26 cellular contexts compared by ENCODE assay signal in genomic region chr11:58597749-58598148, GRCh38. TPM values are rescaled to one million over a fixed set of nuclear protein-coding genes. Genes with fewer than 3 reads are reported as not detected.
A peak's percentile ranks its signal among the peaks of the same experiment; 100 is the strongest.
DNase-seq lines count a peak whose midpoint lies in the region; ATAC-seq and TF ChIP-seq lines count a peak whose summit lies in the region.
"Had no signal": no experiment of that assay in that cellular context is flagged by ENCODE, and none has a peak within 500 bp of the region (broad histone marks: within the 10 kb centered on the region; RNA-seq: fewer than 3 reads in every experiment).

No MANE protein-coding gene starts in this region.

- no peaks in the 10 kb centered on the region for H3K27me3 ChIP-seq in CD4-positive, alpha-beta T cell (ENCODE audit: control insufficient read depth, insufficient read depth, low read length)
- H3K27me3 ChIP-seq in uterus, result no peaks in the 10 kb centered on the region
- H3K27me3 ChIP-seq: ascending aorta, cardiac muscle cell, SJCRH30 had no signal

- no peaks in the 10 kb centered on the region for H3K9me3 Mint-ChIP-seq in activated CD4-positive, alpha-beta T cell treated with anti-CD3 and anti-CD28 coated beads for 36 hours (ENCODE audit: low read depth)
- H3K9me3 Mint-ChIP-seq in CD4-positive, alpha-beta T cell, result no peaks in the 10 kb centered on the region
- H3K9me3 Mint-ChIP-seq in activated T-helper 17 cell treated with anti-CD3 and anti-CD28 coated beads, Interleukin-2, amount 50 U/mL, for 72 hours, result no peaks in the 10 kb centered on the region
- no peaks in the 10 kb centered on the region for H3K9me3 Mint-ChIP-seq in naive thymus-derived CD8-positive, alpha-beta T cell
- H3K9me3 Mint-ChIP-seq: CD4-positive, alpha-beta memory T cell; naive B cell had no signal

- CTCF ChIA-PET in activated CD4-positive, alpha-beta T cell treated with anti-CD3 and anti-CD28 coated beads for 36 hours (lab: Charles Lee), result interaction anchor here (0.6 to 1.7 kb wide), 9 partner anchors 13 to 835 kb away, joined by 3 to 20 read pairs (median 4); partner anchors contain the start of gene ZFP91
- CTCF ChIA-PET in CD4-positive, alpha-beta T cell (lab: Charles Lee), result interaction anchor here (1.1 to 1.6 kb wide), 2 partner anchors 30 to 73 kb away, joined by 3 to 4 read pairs; no protein-coding TSS in a partner anchor

- no peaks in the 10 kb centered on the region for H3K9me3 ChIP-seq in CD4-positive, alpha-beta T cell (ENCODE audit: control insufficient read depth, low read length)
- no peaks in the 10 kb centered on the region for H3K9me3 ChIP-seq in uterus
- H3K9me3 ChIP-seq: ascending aorta, SJCRH30 had no signal

- H3K27me3 Mint-ChIP-seq in activated CD4-positive, alpha-beta T cell treated with anti-CD3 and anti-CD28 coated beads for 36 hours, result no peaks in the 10 kb centered on the region
- no peaks in the 10 kb centered on the region for H3K27me3 Mint-ChIP-seq in CD4-positive, alpha-beta T cell
- no peaks in the 10 kb centered on the region for H3K27me3 Mint-ChIP-seq in activated T-helper 17 cell treated with anti-CD3 and anti-CD28 coated beads, Interleukin-2, amount 50 U/mL, for 72 hours
- H3K27me3 Mint-ChIP-seq in naive thymus-derived CD8-positive, alpha-beta T cell, result no peaks in the 10 kb centered on the region
- H3K27me3 Mint-ChIP-seq: CD4-positive, alpha-beta memory T cell; naive B cell had no signal

- DNase-seq in activated CD4-positive, alpha-beta T cell treated with anti-CD3 and anti-CD28 coated beads for 36 hours, result no peak
- DNase-seq in activated CD4-positive, alpha-beta T cell treated with anti-CD3 and anti-CD28 coated beads, Interleukin-2, amount 50 U/mL, for 48 hours, result no peak
- DNase-seq in CD4-positive, alpha-beta T cell, result no peak
- no peak for DNase-seq in naive thymus-derived CD8-positive, alpha-beta T cell
- no peak for DNase-seq in glomerular visceral epithelial cell (ENCODE audit: extremely low spot score)
- no peak for DNase-seq in COLO668 (lab: John Stamatoyannopoulos, UW; ENCODE audit: unreplicated experiment)
- DNase-seq in uterus, result no peak
- DNase-seq: activated CD4-positive, CD25-positive, alpha-beta regulatory T cell treated with anti-CD3 and anti-CD28 coated beads, Interleukin-2, amount 50 U/mL, for 72 hours; activated gamma-delta T cell; CD4-positive, alpha-beta memory T cell; DMS 273 treated with DMSO at 0.1 percent for 48 hours; effector memory CD4-positive, alpha-beta T cell; EL; H7; MM.1S; naive B cell; NCI-H2029 treated with DMSO at 0.1 percent for 48 hours; NCI-H2227 treated with DMSO at 0.1 percent for 48 hours; NCI-H69; SJCRH30; trophoblast cell had no signal

- H3K4me3 ChIP-seq in uterus, result no peak overlapping the region
- H3K4me3 ChIP-seq: ascending aorta, cardiac muscle cell, coronary artery, SJCRH30 had no signal

- intact Hi-C loops in activated CD4-positive, alpha-beta T cell treated with anti-CD3 and anti-CD28 coated beads for 36 hours (cut with DNase I, micrococcal nuclease), result loop anchor here (1.0 to 2.0 kb wide), 3 partner anchors 17 to 25 kb away; partner anchors contain the start of gene CNTF (in 1 of the 2)
- intact Hi-C loops in CD4-positive, alpha-beta T cell (cut with DNase I, micrococcal nuclease), result no loop called here
- intact Hi-C loops in uterus (cut with DNase I; ENCODE audit: low total_unique reads), result no loop called here

- peaks cover 58% of the 10 kb centered on the region for H3K36me3 Mint-ChIP-seq in activated CD4-positive, alpha-beta T cell treated with anti-CD3 and anti-CD28 coated beads for 36 hours (ENCODE audit: low read depth)
- peaks cover 47% of the 10 kb centered on the region for H3K36me3 Mint-ChIP-seq in CD4-positive, alpha-beta T cell (ENCODE audit: low read depth)
- H3K36me3 Mint-ChIP-seq in activated T-helper 17 cell treated with anti-CD3 and anti-CD28 coated beads, Interleukin-2, amount 50 U/mL, for 72 hours (ENCODE audit: low read depth), result peaks cover 93% of the 10 kb centered on the region
- peaks cover 2 to 35% (median 12%) of the 10 kb centered on the region in 3 donors for H3K36me3 Mint-ChIP-seq in naive thymus-derived CD8-positive, alpha-beta T cell

- POLR2A ChIA-PET in activated CD4-positive, alpha-beta T cell treated with anti-CD3 and anti-CD28 coated beads for 36 hours (lab: Charles Lee), result interaction anchor here (0.6 to 2.1 kb wide), 4 partner anchors 21 to 849 kb away, joined by 3 to 23 read pairs (median 9); partner anchors contain the start of gene LPXN
- POLR2A ChIA-PET in CD4-positive, alpha-beta T cell (lab: Charles Lee), result interaction anchor here (1.6 kb wide), 1 partner anchor 19 kb away, joined by 7 read pairs; the partner anchor contains the start of gene ZFP91
- POLR2A ChIA-PET in naive thymus-derived CD8-positive, alpha-beta T cell (lab: Charles Lee), result interaction anchor here (0.8 to 1.1 kb wide), 3 partner anchors 9 to 53 kb away, joined by 3 to 4 read pairs (median 3); no protein-coding TSS in a partner anchor

- H3K27ac ChIP-seq in CD4-positive, alpha-beta T cell (ENCODE audit: low read depth, low read length), result no peak overlapping the region
- H3K27ac ChIP-seq in uterus, result no peak overlapping the region
- H3K27ac ChIP-seq: ascending aorta, cardiac muscle cell, coronary artery, KMS-11, SJCRH30 had no signal

- H3K4me1 ChIP-seq in uterus, result no peaks in the 10 kb centered on the region
- H3K4me1 ChIP-seq: ascending aorta, SJCRH30 had no signal

- TF ChIP-seq POLR2A in uterus (IDR thresholded peaks at IDR 0.05), result no peak

- H3K4me1 Mint-ChIP-seq in activated CD4-positive, alpha-beta T cell treated with anti-CD3 and anti-CD28 coated beads for 36 hours, result peaks cover 92% of the 10 kb centered on the region
- H3K4me1 Mint-ChIP-seq in CD4-positive, alpha-beta T cell (ENCODE audit: low read depth), result peaks cover 95% of the 10 kb centered on the region
- H3K4me1 Mint-ChIP-seq in activated T-helper 17 cell treated with anti-CD3 and anti-CD28 coated beads, Interleukin-2, amount 50 U/mL, for 72 hours, result peaks cover 67% of the 10 kb centered on the region
- peaks cover 45 to 91% (median 88%) of the 10 kb centered on the region in 4 donors for H3K4me1 Mint-ChIP-seq in naive thymus-derived CD8-positive, alpha-beta T cell

- H3K36me3 ChIP-seq in uterus, result no peaks in the 10 kb centered on the region
- H3K36me3 ChIP-seq: ascending aorta, cardiac muscle cell had no signal

- TF ChIP-seq CTCF in CD4-positive, alpha-beta T cell (IDR thresholded peaks at IDR 0.05), result no peak
- TF ChIP-seq CTCF in uterus (IDR thresholded peaks at IDR 0.05), result no peak

- peak overlapping the region; percentile 55 for H3K27ac Mint-ChIP-seq in activated CD4-positive, alpha-beta T cell treated with anti-CD3 and anti-CD28 coated beads for 36 hours
- H3K27ac Mint-ChIP-seq in CD4-positive, alpha-beta T cell, result peak overlapping the region; percentile 78
- peak overlapping the region; percentile 61 for H3K27ac Mint-ChIP-seq in activated T-helper 17 cell treated with anti-CD3 and anti-CD28 coated beads, Interleukin-2, amount 50 U/mL, for 72 hours
- peak overlapping the region in 9 of 10 donors; percentile 2 to 86 (median 67) for H3K27ac Mint-ChIP-seq in naive thymus-derived CD8-positive, alpha-beta T cell

- no peak overlapping the region for H3K4me3 Mint-ChIP-seq in activated CD4-positive, alpha-beta T cell treated with anti-CD3 and anti-CD28 coated beads for 36 hours
- peak overlapping the region; percentile 35 for H3K4me3 Mint-ChIP-seq in CD4-positive, alpha-beta T cell
- H3K4me3 Mint-ChIP-seq in activated T-helper 17 cell treated with anti-CD3 and anti-CD28 coated beads, Interleukin-2, amount 50 U/mL, for 72 hours, result peak overlapping the region; percentile 57
- peak overlapping the region; percentile 15 to 71 (median 46) for H3K4me3 Mint-ChIP-seq in naive thymus-derived CD8-positive, alpha-beta T cell
- H3K4me3 Mint-ChIP-seq: naive B cell had no signal

- ATAC-seq in activated CD4-positive, alpha-beta T cell treated with anti-CD3 and anti-CD28 coated beads for 36 hours, result peak; percentile 93
- no peak for ATAC-seq in CD4-positive, alpha-beta T cell (ENCODE audit: poor library complexity)
- peak; percentile 96 for ATAC-seq in activated T-helper 17 cell treated with anti-CD3 and anti-CD28 coated beads, Interleukin-2, amount 50 U/mL, for 72 hours (replicated peaks)
- peak; percentile 5 to 11 for ATAC-seq in naive thymus-derived CD8-positive, alpha-beta T cell

RNA-seq across cellular contexts. Expression of gene ZFP91, which starts 18.9 kb away (rescaled TPM):
- 10 to 100 TPM; 35.7 to 44.0 TPM for total RNA-seq in activated CD4-positive, alpha-beta T cell treated with anti-CD3 and anti-CD28 coated beads for 36 hours
- 10 to 100 TPM; 46.5 to 46.7 TPM for total RNA-seq in CD4-positive, alpha-beta T cell
- total RNA-seq in activated T-helper 17 cell treated with anti-CD3 and anti-CD28 coated beads, Interleukin-2, amount 50 U/mL, for 72 hours, result 10 to 100 TPM; 45.7 to 47.4 TPM
- total RNA-seq in naive thymus-derived CD8-positive, alpha-beta T cell, result 10 to 100 TPM; 46.1 to 49.6 TPM
- 1 to 10 TPM; 4.8 to 9.4 (median 7.1) TPM for polyA plus RNA-seq in naive thymus-derived CD8-positive, alpha-beta T cell
- 10 to 100 TPM; 19.2 to 57.7 (median 48.9) TPM for total RNA-seq in uterus

RNA-seq across cellular contexts. Expression of gene LPXN, which starts 22.1 kb away (rescaled TPM):
- total RNA-seq in activated CD4-positive, alpha-beta T cell treated with anti-CD3 and anti-CD28 coated beads for 36 hours, result 100 to 1,000 TPM; 110 to 163 TPM
- total RNA-seq in CD4-positive, alpha-beta T cell, result 10 to 100 TPM; 35.5 to 36.3 TPM
- 100 to 1,000 TPM; 234 to 320 TPM for total RNA-seq in activated T-helper 17 cell treated with anti-CD3 and anti-CD28 coated beads, Interleukin-2, amount 50 U/mL, for 72 hours
- 100 to 1,000 TPM; 200 TPM for total RNA-seq in naive thymus-derived CD8-positive, alpha-beta T cell
- 100 to 1,000 TPM; 208 to 261 (median 220) TPM for polyA plus RNA-seq in naive thymus-derived CD8-positive, alpha-beta T cell
- 10 to 100 TPM in 2 of 4 donors, 1 to 10 TPM in 1, under 1 TPM in 1; 0.59 to 11.1 (median 8.8) TPM for total RNA-seq in uterus

RNA-seq across cellular contexts. Expression of gene CNTF, which starts 24.7 kb away (rescaled TPM):
- 1 to 10 TPM; 1.6 to 3.4 TPM for total RNA-seq in activated CD4-positive, alpha-beta T cell treated with anti-CD3 and anti-CD28 coated beads for 36 hours
- 1 to 10 TPM; 3.1 to 3.9 TPM for total RNA-seq in CD4-positive, alpha-beta T cell
- total RNA-seq in activated T-helper 17 cell treated with anti-CD3 and anti-CD28 coated beads, Interleukin-2, amount 50 U/mL, for 72 hours, result 1 to 10 TPM; 4.1 to 5.5 TPM
- 1 to 10 TPM; 2.9 to 3.0 TPM for total RNA-seq in naive thymus-derived CD8-positive, alpha-beta T cell
- under 1 TPM in 2 of 3 donors, not detected in 1; 0.15 to 0.28 TPM for polyA plus RNA-seq in naive thymus-derived CD8-positive, alpha-beta T cell
- 1 to 10 TPM in 2 of 4 donors, not detected in 2; 1.1 to 1.2 TPM for total RNA-seq in uterus

Comparison
In these comparisons a context has a peak if more than half of its experiments do, and no peak if none do; other contexts are left out.
1. intact Hi-C loops: an anchor here in activated CD4-positive, alpha-beta T cell treated with anti-CD3 and anti-CD28 coated beads for 36 hours (1.0 to 2.0 kb wide); none called in CD4-positive, alpha-beta T cell and uterus.